ENCODE assay signal across 31 cellular contexts in the genomic region with DNA sequence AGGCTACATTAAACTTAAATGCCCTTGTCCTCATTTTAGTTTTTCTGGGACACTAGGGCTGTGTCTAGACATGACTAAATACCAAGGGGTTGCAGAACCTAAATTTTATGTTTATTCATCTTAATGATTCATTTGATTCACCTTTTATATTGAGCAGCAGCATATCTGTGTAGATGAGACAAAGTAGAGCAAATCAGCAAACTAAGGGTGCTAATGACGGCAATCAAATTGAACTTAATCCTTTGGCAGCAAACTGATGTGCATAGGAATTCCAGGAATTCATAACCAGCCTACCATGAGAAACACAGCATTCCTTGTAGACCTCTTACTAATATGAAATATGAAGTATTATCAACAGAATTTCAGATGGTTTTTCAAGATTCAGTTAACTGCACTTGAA. TPM values are rescaled to one million over a fixed set of nuclear protein-coding genes. Genes with fewer than 3 reads are reported as not detected.
DNase-seq lines count a peak whose midpoint lies in the region; ATAC-seq and TF ChIP-seq lines count a peak whose summit lies in the region.
"Had no signal": no experiment of that assay in that cellular context is flagged by ENCODE, and none has a peak within 500 bp of the region (broad histone marks: within the 10 kb centered on the region; RNA-seq: fewer than 3 reads in every experiment).

No MANE protein-coding gene starts in this region.

- peaks cover 15% of the 10 kb centered on the region for H3K4me1 ChIP-seq in RWPE2 (ENCODE audit: insufficient read depth, poor library complexity, severe bottlenecking)
- H3K4me1 ChIP-seq: Caco-2, thyroid gland had no signal

- H3K36me3 Mint-ChIP-seq in osteocyte (ENCODE audit: unreplicated experiment) = peaks cover 25% of the 10 kb centered on the region
- H3K36me3 Mint-ChIP-seq: natural killer cell had no signal

- peak overlapping the region; percentile 72 for H3K27ac Mint-ChIP-seq in osteocyte (ENCODE audit: unreplicated experiment)
- H3K27ac Mint-ChIP-seq: activated naive CD8-positive, alpha-beta T cell treated with anti-CD3 and anti-CD28 coated beads, Interleukin-2, amount 50 U/mL, for 24 hours; brain; effector memory CD8-positive, alpha-beta T cell; natural killer cell; stimulated activated naive CD8-positive, alpha-beta T cell treated with anti-CD3 and anti-CD28 coated beads, Interleukin-15, Interleukin-2, amounts not matched to agents 100 ng/mL and 50 ng/mL, for 24 hours had no signal

- no peak for TF ChIP-seq CTCF in RWPE2 (IDR thresholded peaks at IDR 0.05; ENCODE audit: poor library complexity, severe bottlenecking)
- TF ChIP-seq CTCF in epithelial cell of esophagus (IDR thresholded peaks at IDR 0.05; ENCODE audit: insufficient read depth, low read depth, low read length, missing control alignments) = no peak
- TF ChIP-seq CTCF in osteocyte (IDR thresholded peaks at IDR 0.05) = no peak

- H3K27ac ChIP-seq in RWPE2 (ENCODE audit: poor library complexity, severe bottlenecking) (peak overlapping the region; percentile 41), substantia nigra (ENCODE audit: low read depth, low read length, poor library complexity, severe bottlenecking) (no peak overlapping the region)
- H3K27ac ChIP-seq: KMS-11, skin epidermis, thyroid gland, VCaP had no signal

- ATAC-seq in RWPE2 (ENCODE audit: low read depth) (peak; percentile 67), GM19455 (IDR thresholded peaks at IDR 0.05; ENCODE audit: unreplicated experiment) (no peak)
- ATAC-seq: activated naive CD8-positive, alpha-beta T cell treated with anti-CD3 and anti-CD28 coated beads, Interleukin-2, amount 50 U/mL, for 24 hours; activated T-cell treated with anti-CD3 and anti-CD28 coated beads, Interleukin-2, amount 50 U/mL, for 4 hours; effector memory CD8-positive, alpha-beta T cell; natural killer cell had no signal

- no peaks in the 10 kb centered on the region for H3K9me3 Mint-ChIP-seq in osteocyte (ENCODE audit: unreplicated experiment)
- H3K9me3 Mint-ChIP-seq: brain had no signal

- peaks cover 57% of the 10 kb centered on the region for H3K4me1 Mint-ChIP-seq in osteocyte (ENCODE audit: unreplicated experiment)
- H3K4me1 Mint-ChIP-seq: activated naive CD8-positive, alpha-beta T cell treated with anti-CD3 and anti-CD28 coated beads, Interleukin-2, amount 50 U/mL, for 24 hours; natural killer cell had no signal

- DNase-seq in EL (peak; percentile 40), RWPE2 (ENCODE audit: low spot score) (no peak), epithelial cell of esophagus (ENCODE audit: low read depth) (peak; percentile 23), osteocyte (ENCODE audit: extremely low spot score, unreplicated experiment) (no peak), NCI-H748 treated with DMSO at 0.1 percent for 48 hours (lab: John Stamatoyannopoulos, UW) (no peak), substantia nigra (lab: John Stamatoyannopoulos, UW) (no peak)
- DNase-seq: activated CD4-positive, alpha-beta T cell treated with anti-CD3 and anti-CD28 coated beads for 48 hours; activated gamma-delta T cell treated with Interleukin-2 at 50 U/mL for 16 hours; activated naive CD8-positive, alpha-beta T cell treated with anti-CD3 and anti-CD28 coated beads, Interleukin-2, amount 50 U/mL, for 24 hours; activated T-cell treated with anti-CD3 and anti-CD28 coated beads, Interleukin-2, amount 50 U/mL, for 4 hours; C1 segment of cervical spinal cord; Caco-2; DMS79; effector memory CD8-positive, alpha-beta T cell; GF-D8; hippocampal formation; natural killer cell; NCI-H1436 treated with DMSO at 0.1 percent for 48 hours; NCI-H510A treated with DMSO at 0.1 percent for 48 hours; NK-92 treated with Interleukin-12 subunit alpha and Interleukin-12 subunit beta, amount 100 ng/mL, for 24 hours; occipital lobe; SIG-M5; SW 1271; T-helper 9 cell; thyroid gland had no signal

- no peak overlapping the region for H3K4me3 Mint-ChIP-seq in osteocyte (ENCODE audit: unreplicated experiment)
- H3K4me3 Mint-ChIP-seq: activated naive CD8-positive, alpha-beta T cell treated with anti-CD3 and anti-CD28 coated beads, Interleukin-2, amount 50 U/mL, for 24 hours; activated T-cell treated with anti-CD3 and anti-CD28 coated beads, Interleukin-2, amount 50 U/mL, for 4 hours; effector memory CD8-positive, alpha-beta T cell; natural killer cell; stimulated activated naive CD8-positive, alpha-beta T cell treated with anti-CD3 and anti-CD28 coated beads, Interleukin-15, Interleukin-2, amounts not matched to agents 100 ng/mL and 50 ng/mL, for 24 hours had no signal

- H3K27me3 Mint-ChIP-seq in osteocyte (ENCODE audit: unreplicated experiment) = no peaks in the 10 kb centered on the region
- H3K27me3 Mint-ChIP-seq: activated naive CD8-positive, alpha-beta T cell treated with anti-CD3 and anti-CD28 coated beads, Interleukin-2, amount 50 U/mL, for 24 hours; brain; effector memory CD8-positive, alpha-beta T cell; stimulated activated naive CD8-positive, alpha-beta T cell treated with anti-CD3 and anti-CD28 coated beads, Interleukin-15, Interleukin-2, amounts not matched to agents 100 ng/mL and 50 ng/mL, for 24 hours had no signal

- no peaks in the 10 kb centered on the region for H3K36me3 ChIP-seq in RWPE2 (ENCODE audit: low read depth)
- H3K36me3 ChIP-seq: thyroid gland had no signal

- H3K4me3 ChIP-seq in RWPE2 (ENCODE audit: severe bottlenecking) = no peak overlapping the region
- H3K4me3 ChIP-seq in epithelial cell of esophagus (ENCODE audit: low read length) = no peak overlapping the region
- H3K4me3 ChIP-seq: skin epidermis, thyroid gland had no signal

- H3K27me3 ChIP-seq in RWPE2 (ENCODE audit: insufficient read depth, poor library complexity, severe bottlenecking) = no peaks in the 10 kb centered on the region
- H3K27me3 ChIP-seq: thyroid gland had no signal

- H3K9me3 ChIP-seq in RWPE2 (ENCODE audit: severe bottlenecking) = no peaks in the 10 kb centered on the region
- H3K9me3 ChIP-seq: Caco-2, thyroid gland had no signal

RNA-seq across cellular contexts. Expression of gene EPHA5, which starts 25.1 kb away (rescaled TPM):
- 137 and 149 TPM in 2 replicates for total RNA-seq in osteocyte
- total RNA-seq: activated T-cell treated with anti-CD3 and anti-CD28 coated beads, Interleukin-2, amount 50 U/mL, for 4 hours; natural killer cell had no signal

Comparison
In these comparisons a context has a peak if more than half of its experiments do, and no peak if none do; other contexts are left out.
1. DNase-seq: peak in EL (single experiment) and epithelial cell of esophagus (single experiment); none in RWPE2 (single experiment), osteocyte (single experiment), NCI-H748 treated with DMSO at 0.1 percent for 48 hours (single experiment) and substantia nigra (0 of 49).